14 cellular contexts compared by ENCODE assay signal in genomic region chr6:135567375-135568083, GRCh38.
"Had no signal": no experiment of that assay in that cellular context is flagged by ENCODE, and none has a peak within 500 bp of the region (broad histone marks: within the 10 kb centered on the region; RNA-seq: fewer than 3 reads in every experiment).

No MANE protein-coding gene starts in this region.

- FAIRE-seq: urothelium cell line had no signal

- H3K9me3 ChIP-seq: esophagus muscularis mucosa, prostate gland, right lobe of liver, stomach had no signal

- H3K27me3 Mint-ChIP-seq: activated naive CD8-positive, alpha-beta T cell had no signal

- H3K9me3 Mint-ChIP-seq: naive B cell had no signal

- H3K27ac Mint-ChIP-seq: WTC11 had no signal

- H3K4me3 ChIP-seq: cardiac muscle cell, esophagus muscularis mucosa, lung, prostate gland, right lobe of liver, stomach had no signal

- H3K4me3 Mint-ChIP-seq: activated naive CD8-positive, alpha-beta T cell; naive B cell; WTC11 had no signal

- H3K36me3 Mint-ChIP-seq: activated naive CD8-positive, alpha-beta T cell; WTC11 had no signal

- H3K4me1 ChIP-seq: esophagus muscularis mucosa, right lobe of liver had no signal

- H3K36me3 ChIP-seq: cardiac muscle cell, esophagus muscularis mucosa, prostate gland, right lobe of liver, stomach had no signal

- H3K27ac ChIP-seq: cardiac muscle cell, esophagus muscularis mucosa, right lobe of liver, stomach had no signal

- H3K27me3 ChIP-seq: cardiac muscle cell, esophagus muscularis mucosa, right lobe of liver, stomach had no signal

- H3K4me1 Mint-ChIP-seq: naive B cell had no signal

- DNase-seq: activated effector memory CD4-positive, alpha-beta T cell treated with Interleukin-2 at 50 U/mL for 16 hours; glutamatergic neuron; left colon; naive B cell; nucleus accumbens had no signal

- ATAC-seq: left colon, WTC11 had no signal
